1 cellular context compared by ENCODE assay signal in genomic region chr11:125155767-125156166, GRCh38.
TF ChIP-seq lines count a peak whose summit lies in the region.

No MANE protein-coding gene starts in this region.

TF ChIP-seq in H1, 55 proteins besides CTCF, POLR2A, EP300 and RAD21 (continued from another document):
- TF ChIP-seq BCL11A (IDR thresholded peaks at IDR 0.05; ENCODE audit: low read depth in 2 of 2, low read length in 2 of 2) (no peak), SIN3A (conservative IDR thresholded peaks at IDR 0.05 in 1 of 2, IDR thresholded peaks at IDR 0.05 in 1 of 2; ENCODE audit: low read depth in 1 of 2, low read length in 2 of 2) (no peak), GABPA (IDR thresholded peaks at IDR 0.05; ENCODE audit: borderline replicate concordance, insufficient read depth, low read length) (no peak), NANOG (IDR thresholded peaks at IDR 0.05; ENCODE audit: insufficient read depth, low read depth, low read length, poor library complexity, severe bottlenecking) (no peak), CHD7 (IDR thresholded peaks at IDR 0.05; ENCODE audit: insufficient replicate concordance, low read length) (no peak), TCF12 (IDR thresholded peaks at IDR 0.05; ENCODE audit: low read depth, low read length) (no peak), RBBP5 (IDR thresholded peaks at IDR 0.05; ENCODE audit: borderline replicate concordance, low read depth, low read length) (no peak), POU5F1 (IDR thresholded peaks at IDR 0.05; ENCODE audit: low read depth, low read length) (no peak), USF2 (IDR thresholded peaks at IDR 0.05; ENCODE audit: low read length) (no peak), TEAD4 (IDR thresholded peaks at IDR 0.05; ENCODE audit: low read depth, low read length) (no peak)
